16 cellular contexts compared by ENCODE assay signal in genomic region chr18:70578480-70578879, GRCh38.
DNase-seq lines count a peak whose midpoint lies in the region; ATAC-seq and TF ChIP-seq lines count a peak whose summit lies in the region.
"Had no signal": no experiment of that assay in that cellular context is flagged by ENCODE, and none has a peak within 500 bp of the region (broad histone marks: within the 10 kb centered on the region; RNA-seq: fewer than 3 reads in every experiment).

No MANE protein-coding gene starts in this region.

- TF ChIP-seq CTCF in SU-DHL-6 (IDR thresholded peaks at IDR 0.05; ENCODE audit: insufficient read depth, low read length, poor library complexity, severe bottlenecking), result peak; percentile 27

- H4K20me1 ChIP-seq in SU-DHL-6 (ENCODE audit: low read depth, low read length), result no peaks in the 10 kb centered on the region

- DNase-seq in NCI-H82 (lab: John Stamatoyannopoulos, UW) (peak; percentile 37), NCI-H82 treated with DMSO at 0.1 percent for 48 hours (lab: John Stamatoyannopoulos, UW; ENCODE audit: unreplicated experiment) (no peak), HEK293T (ENCODE audit: extremely low spot score) (peak; percentile 38), mesendoderm (peak; percentile 67)
- no peak for DNase-seq in activated CD8-positive, alpha-beta memory T cell treated with anti-CD3 and anti-CD28 coated beads, Interleukin-2, amount 50 U/mL, for 48 hours
- DNase-seq: activated CD8-positive, alpha-beta memory T cell treated with anti-CD3 and anti-CD28 coated beads for 24 hours; activated naive CD4-positive, alpha-beta T cell treated with Interleukin-2 at 50 U/mL for 16 hours; foreskin keratinocyte; NCI-H1417 treated with DMSO at 0.1 percent for 48 hours; NCI-H526 treated with DMSO at 0.1 percent for 48 hours; Right ventricle myocardium superior; stimulated activated CD4-positive, alpha-beta T cell treated with anti-CD3 and anti-CD28 coated beads, Interleukin-12 subunit alpha, Interleukin-12 subunit beta, amount 100 ng/mL, for 4 hours; T1000 had no signal

- H4K5ac ChIP-seq in mesendoderm (ENCODE audit: low read length), result no peak overlapping the region

- H3K4ac ChIP-seq in mesendoderm (ENCODE audit: low read depth, low read length), result no peak overlapping the region

- H3K9me2 ChIP-seq in SU-DHL-6 (replicated peaks; ENCODE audit: insufficient read depth, low read length), result no peaks in the 10 kb centered on the region

- no peaks in the 10 kb centered on the region for H3K9me3 ChIP-seq in SU-DHL-6 (ENCODE audit: insufficient read depth, low read length)

- H3K27ac ChIP-seq in SU-DHL-6 (ENCODE audit: low read depth, low read length) (no peak overlapping the region), mesendoderm (ENCODE audit: low read depth, low read length) (no peak overlapping the region)
- H3K27ac ChIP-seq: foreskin keratinocyte had no signal

- no peaks in the 10 kb centered on the region for H3F3A ChIP-seq in SU-DHL-6 (ENCODE audit: insufficient read depth)

- no CpG with 5 or more reads among the region's 6 CpGs for WGBS in mesendoderm (ENCODE audit: extremely low coverage, insufficient coverage, low lambda C conversion rate)

- no peak overlapping the region for H2BK120ac ChIP-seq in mesendoderm (ENCODE audit: low read depth, low read length)

- H2BK15ac ChIP-seq in mesendoderm (replicated peaks; ENCODE audit: low read depth), result no peak overlapping the region

- H3K18ac ChIP-seq in mesendoderm (ENCODE audit: low read length), result no peak overlapping the region

- no peak overlapping the region for H3K56ac ChIP-seq in mesendoderm (ENCODE audit: low read length)

- H3K27me3 ChIP-seq in SU-DHL-6 (ENCODE audit: low read length), result no peaks in the 10 kb centered on the region
- H3K27me3 ChIP-seq in mesendoderm (ENCODE audit: insufficient read depth, low read length, poor library complexity), result no peaks in the 10 kb centered on the region
- H3K27me3 ChIP-seq: foreskin keratinocyte had no signal

- H3K4me1 ChIP-seq in mesendoderm (ENCODE audit: control insufficient read depth, low read depth, low read length), result no peaks in the 10 kb centered on the region
- H3K4me1 ChIP-seq: foreskin keratinocyte had no signal

- H3K79me2 ChIP-seq in SU-DHL-6 (ENCODE audit: insufficient read depth, low read length) (no peaks in the 10 kb centered on the region), mesendoderm (ENCODE audit: control insufficient read depth, insufficient read depth, low read length) (no peaks in the 10 kb centered on the region)

- no peak overlapping the region for H2AFZ ChIP-seq in SU-DHL-6 (ENCODE audit: low read depth, low read length, severe bottlenecking)

- POLR2A ChIA-PET in HEK293T (lab: Yijun Ruan, JAX), result no interaction called here

- H2BK5ac ChIP-seq in mesendoderm (ENCODE audit: low read length), result no peak overlapping the region

- H3K4me2 ChIP-seq in SU-DHL-6 (ENCODE audit: low read depth, low read length, poor library complexity, severe bottlenecking) (no peak overlapping the region), mesendoderm (ENCODE audit: low read length) (no peak overlapping the region)

- H3K9ac ChIP-seq in SU-DHL-6 (ENCODE audit: low read length) (no peak overlapping the region), mesendoderm (ENCODE audit: low read length) (no peak overlapping the region)

- H3K79me1 ChIP-seq in mesendoderm (ENCODE audit: low read length), result no peaks in the 10 kb centered on the region

- CTCF ChIA-PET in HEK293T (lab: Yijun Ruan, JAX), result no interaction called here

- H3K36me3 ChIP-seq in SU-DHL-6 (ENCODE audit: low read length) (no peaks in the 10 kb centered on the region), mesendoderm (ENCODE audit: control insufficient read depth, insufficient read depth, low read length) (no peaks in the 10 kb centered on the region)

- H3K4me3 ChIP-seq in SU-DHL-6 (ENCODE audit: insufficient read depth, low read length, poor library complexity, severe bottlenecking) (no peak overlapping the region), mesendoderm (ENCODE audit: low read length) (no peak overlapping the region)

- H3K23ac ChIP-seq in mesendoderm (ENCODE audit: low read length), result no peak overlapping the region

- no peak overlapping the region for H4K8ac ChIP-seq in mesendoderm (ENCODE audit: low read depth, low read length)

- ATAC-seq in HG03457 (IDR thresholded peaks at IDR 0.05; ENCODE audit: unreplicated experiment), result no peak
- ATAC-seq in GM18519 (IDR thresholded peaks at IDR 0.05; ENCODE audit: low FRiP score, unreplicated experiment), result no peak
- ATAC-seq: foreskin keratinocyte had no signal

- no peak overlapping the region for H2AK5ac ChIP-seq in mesendoderm (ENCODE audit: low read length)

TF ChIP-seq in HEK293T, 16 proteins besides CTCF, POLR2A, EP300 and RAD21:
- TF ChIP-seq SUZ12 (IDR thresholded peaks at IDR 0.05) (no peak), L3MBTL2 (conservative IDR thresholded peaks at IDR 0.05) (no peak), PKNOX1 (IDR thresholded peaks at IDR 0.05) (no peak), ARNT (IDR thresholded peaks at IDR 0.05) (no peak), SP1 (IDR thresholded peaks at IDR 0.05) (no peak), LEF1 (IDR thresholded peaks at IDR 0.05; ENCODE audit: borderline replicate concordance) (no peak), FOXM1 (IDR thresholded peaks at IDR 0.05; ENCODE audit: borderline replicate concordance) (no peak), ELF4 (IDR thresholded peaks at IDR 0.05) (no peak), HDGF (IDR thresholded peaks at IDR 0.05; ENCODE audit: borderline replicate concordance) (no peak), ZNF384 (IDR thresholded peaks at IDR 0.05) (no peak), NFRKB (IDR thresholded peaks at IDR 0.05) (no peak), FOXK2 (IDR thresholded peaks at IDR 0.05) (no peak), TARDBP (IDR thresholded peaks at IDR 0.05) (no peak), BHLHE40 (IDR thresholded peaks at IDR 0.05; ENCODE audit: borderline replicate concordance) (no peak), FOXA1 (IDR thresholded peaks at IDR 0.05) (no peak), CTBP1 (IDR thresholded peaks at IDR 0.05; ENCODE audit: borderline replicate concordance) (no peak)

Comparison
In these comparisons a context has a peak if more than half of its experiments do, and no peak if none do; other contexts are left out.
1. DNase-seq: peak in NCI-H82 (single experiment), HEK293T (single experiment) and mesendoderm (single experiment); none in NCI-H82 treated with DMSO at 0.1 percent for 48 hours (single experiment) and activated CD8-positive, alpha-beta memory T cell treated with anti-CD3 and anti-CD28 coated beads, Interleukin-2, amount 50 U/mL, for 48 hours (single experiment).